In genomic region chr4:114807759-114808404, GRCh38 we compare ENCODE assay signal across 1 cellular context.
TF ChIP-seq lines count a peak whose summit lies in the region.

No MANE protein-coding gene starts in this region.

TF ChIP-seq in IMR-90, 13 proteins besides CTCF, POLR2A, EP300 and RAD21 (continued from another document):
- TF ChIP-seq BHLHE40 (IDR thresholded peaks at IDR 0.05; ENCODE audit: low read depth, low read length) (no peak), CEBPB (IDR thresholded peaks at IDR 0.05; ENCODE audit: low read depth, low read length) (no peak)
